In the genomic region with DNA sequence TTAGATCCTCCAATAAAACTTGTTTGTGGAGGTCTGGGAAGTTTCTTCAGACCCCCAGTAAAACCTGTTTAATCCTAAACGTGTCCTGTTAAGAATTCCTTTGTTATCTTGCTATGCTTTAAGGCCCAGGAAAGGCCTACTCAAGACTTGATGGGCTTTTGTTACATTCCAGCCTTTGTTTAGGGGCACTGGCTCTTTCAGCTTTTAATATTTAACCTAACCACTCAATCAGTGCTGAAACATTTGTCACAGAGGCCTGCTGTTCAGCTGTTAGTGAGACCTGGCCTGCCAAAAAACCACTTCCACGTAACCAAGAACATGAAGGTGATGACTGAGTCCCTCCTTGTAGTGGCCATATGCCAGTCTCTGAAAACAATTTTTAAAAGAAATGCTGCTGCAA, we compare ENCODE assay signal across 29 cellular contexts. TPM values are rescaled to one million over a fixed set of nuclear protein-coding genes. Genes with fewer than 3 reads are reported as not detected.
A peak's percentile ranks its signal among the peaks of the same experiment; 100 is the strongest.
DNase-seq lines count a peak whose midpoint lies in the region; ATAC-seq and TF ChIP-seq lines count a peak whose summit lies in the region.
"Had no signal": no experiment of that assay in that cellular context is flagged by ENCODE, and none has a peak within 500 bp of the region (broad histone marks: within the 10 kb centered on the region; RNA-seq: fewer than 3 reads in every experiment).

No MANE protein-coding gene starts in this region.

- intact Hi-C loops in OCI-LY7 (cut with micrococcal nuclease; ENCODE audit: unreplicated experiment) = no loop called here

- H3K36me3 ChIP-seq in HUES6 (ENCODE audit: control insufficient read depth, insufficient read depth, low read length) = no peaks in the 10 kb centered on the region
- no peaks in the 10 kb centered on the region for H3K36me3 ChIP-seq in endodermal cell (ENCODE audit: control insufficient read depth, insufficient read depth, low read length)
- peaks cover 10% of the 10 kb centered on the region for H3K36me3 ChIP-seq in mesodermal cell (ENCODE audit: control insufficient read depth, insufficient read depth, low read length)
- no peaks in the 10 kb centered on the region for H3K36me3 ChIP-seq in OCI-LY7 (ENCODE audit: insufficient read depth, low read length)
- no peaks in the 10 kb centered on the region for H3K36me3 ChIP-seq in brain microvascular endothelial cell (replicated peaks)
- H3K36me3 ChIP-seq: BLaER1 treated with 17β-estradiol and CSF1 and Interleukin-3, amounts not matched to agents 10 nM and 100 nM; MG63; thoracic aorta had no signal

- H3K4me3 ChIP-seq in HUES6 (ENCODE audit: low read depth, low read length) (no peak overlapping the region), endodermal cell (ENCODE audit: low read length) (peak overlapping the region; percentile 71), mesodermal cell (ENCODE audit: extremely low read depth, insufficient read depth, low read length, poor library complexity, severe bottlenecking) (no peak overlapping the region), OCI-LY7 (ENCODE audit: low read depth, low read length, poor library complexity, severe bottlenecking) (no peak overlapping the region), brain microvascular endothelial cell (ENCODE audit: low read depth, low read length) (no peak overlapping the region)
- H3K4me3 ChIP-seq: BLaER1 treated with 17β-estradiol and CSF1 and Interleukin-3, amounts not matched to agents 10 nM and 100 nM; K562; MG63; thoracic aorta had no signal

- H3K9ac ChIP-seq in HUES6 (ENCODE audit: low read length) = no peak overlapping the region
- peak overlapping the region; percentile 29 for H3K9ac ChIP-seq in endodermal cell (ENCODE audit: extremely low read depth, low read length, poor library complexity, severe bottlenecking)
- H3K9ac ChIP-seq: BLaER1 treated with 17β-estradiol and CSF1 and Interleukin-3, amounts not matched to agents 10 nM and 100 nM; parathyroid adenoma had no signal

- no peak overlapping the region for H2AFZ ChIP-seq in OCI-LY7 (ENCODE audit: low read length)
- H2AFZ ChIP-seq: parathyroid adenoma had no signal

- no TSS peak for BruUV-seq in OCI-LY7 (replicated peaks; lab: Mats Ljungman, UMichigan)

- H3K27me3 ChIP-seq in HUES6 (ENCODE audit: control insufficient read depth, insufficient read depth, low read length) (no peaks in the 10 kb centered on the region), endodermal cell (ENCODE audit: control insufficient read depth, insufficient read depth, low read length, poor library complexity, severe bottlenecking) (no peaks in the 10 kb centered on the region), brain microvascular endothelial cell (replicated peaks) (no peaks in the 10 kb centered on the region)
- H3K27me3 ChIP-seq: BLaER1 treated with 17β-estradiol and CSF1 and Interleukin-3, amounts not matched to agents 10 nM and 100 nM; MG63 had no signal

- ATAC-seq in GM18870 (IDR thresholded peaks at IDR 0.05; ENCODE audit: unreplicated experiment) = no peak
- ATAC-seq: activated CD8-positive, alpha-beta memory T cell treated with anti-CD3 and anti-CD28 coated beads, Interleukin-2, amount 10 ng/mL, durations not matched to agents 7 days and 5 days; K562; left lobe of liver; natural killer cell; sciatic nerve; SK-N-SH treated with all-trans-retinoic acid at 6 μM for 48 hours had no signal

- POLR2A ChIA-PET in OCI-LY7 (lab: Charles Lee) = interaction anchor here (1.3 kb wide), 1 partner anchor 19 kb away, joined by 3 read pairs; no protein-coding TSS in a partner anchor
- POLR2A ChIA-PET in activated CD4-positive, alpha-beta memory T cell treated with anti-CD3 and anti-CD28 coated beads, Interleukin-2, amount 10 ng/mL, durations not matched to agents 7 days and 5 days (lab: Charles Lee) = no interaction called here

- TF ChIP-seq CTCF in endodermal cell (conservative IDR thresholded peaks at IDR 0.05) (no peak), OCI-LY7 (conservative IDR thresholded peaks at IDR 0.05; ENCODE audit: low read length) (no peak), brain microvascular endothelial cell (IDR thresholded peaks at IDR 0.05; ENCODE audit: low read depth, low read length, missing control alignments) (no peak)

- H3K79me2 ChIP-seq in OCI-LY7 (ENCODE audit: insufficient read depth, low read depth, low read length) = no peaks in the 10 kb centered on the region
- H3K79me2 ChIP-seq: parathyroid adenoma had no signal

- CTCF ChIA-PET in OCI-LY7 (lab: Charles Lee; ENCODE audit: unreplicated experiment) = no interaction called here
- CTCF ChIA-PET in activated CD4-positive, alpha-beta memory T cell treated with anti-CD3 and anti-CD28 coated beads, Interleukin-2, amount 10 ng/mL, durations not matched to agents 7 days and 5 days (lab: Charles Lee) = no interaction called here

- H3K9me3 ChIP-seq in HUES6 (ENCODE audit: control insufficient read depth, insufficient read depth, low read depth, low read length) = no peaks in the 10 kb centered on the region
- no peaks in the 10 kb centered on the region for H3K9me3 ChIP-seq in endodermal cell (ENCODE audit: control insufficient read depth, low read length)
- H3K9me3 ChIP-seq in mesodermal cell (ENCODE audit: control insufficient read depth, low read length) = no peaks in the 10 kb centered on the region
- H3K9me3 ChIP-seq in OCI-LY7 (ENCODE audit: low read length) = no peaks in the 10 kb centered on the region
- H3K9me3 ChIP-seq: BLaER1 treated with 17β-estradiol and CSF1 and Interleukin-3, amounts not matched to agents 10 nM and 100 nM; MG63; thoracic aorta had no signal

- in situ Hi-C loops in brain microvascular endothelial cell (cut with HindIII; ENCODE audit: low pct_ligation_motif_present, low sequenced_read_pairs) = no loop called here

- peak; percentile 76 for DNase-seq in ELF-1 (ENCODE audit: low read depth, low spot score)
- peak; percentile 60 for DNase-seq in endodermal cell
- no peak for DNase-seq in OCI-LY7 (ENCODE audit: low spot score)
- no peak for DNase-seq in brain microvascular endothelial cell
- no peak for DNase-seq in activated CD4-positive, alpha-beta memory T cell treated with anti-CD3 and anti-CD28 coated beads, Interleukin-2, amount 10 ng/mL, durations not matched to agents 7 days and 5 days
- DNase-seq: activated CD4-positive, alpha-beta T cell treated with anti-CD3 and anti-CD28 coated beads, Interleukin-2, amount 10 ng/mL, durations not matched to agents 24 days and 14 days; activated CD8-positive, alpha-beta memory T cell treated with anti-CD3 and anti-CD28 coated beads, Interleukin-2, amount 10 ng/mL, durations not matched to agents 7 days and 5 days; anterior cingulate cortex; COR-L47; head of caudate nucleus; MG63; natural killer cell; NCI-H1436; stimulated activated CD4-positive, alpha-beta T cell treated with anti-CD3 and anti-CD28 coated beads, Interleukin-4, amount 100 ng/mL, for 4 hours; stimulated activated naive CD4-positive, alpha-beta T cell had no signal

- WGBS in endodermal cell (ENCODE audit: insufficient coverage in 1 of 2, insufficient read length in 1 of 2), 2 experiments = 43 to 56% methylated on average over 2 of the region's 2 CpGs
- WGBS in mesodermal cell (ENCODE audit: insufficient coverage in 2 of 2), 2 experiments = 0 to 46% methylated on average over 1 to 2 of the region's 2 CpGs

- H3K4me2 ChIP-seq in OCI-LY7 (ENCODE audit: low read length) = no peak overlapping the region
- H3K4me2 ChIP-seq: BLaER1 treated with 17β-estradiol and CSF1 and Interleukin-3, amounts not matched to agents 10 nM and 100 nM had no signal

- no peaks in the 10 kb centered on the region for H3K9me2 ChIP-seq in OCI-LY7 (ENCODE audit: insufficient read depth, low read length)

- peaks cover 29% of the 10 kb centered on the region for H3K4me1 ChIP-seq in HUES6 (ENCODE audit: control insufficient read depth, insufficient read depth, low read length)
- H3K4me1 ChIP-seq in endodermal cell (ENCODE audit: control insufficient read depth, insufficient read depth, low read length) = no peaks in the 10 kb centered on the region
- no peaks in the 10 kb centered on the region for H3K4me1 ChIP-seq in mesodermal cell (ENCODE audit: control insufficient read depth, insufficient read depth, low read length, poor library complexity, severe bottlenecking)
- H3K4me1 ChIP-seq in OCI-LY7 (ENCODE audit: insufficient read depth, low read length, poor library complexity, severe bottlenecking) = no peaks in the 10 kb centered on the region
- H3K4me1 ChIP-seq: BLaER1 treated with 17β-estradiol and CSF1 and Interleukin-3, amounts not matched to agents 10 nM and 100 nM; parathyroid adenoma had no signal

- H3K36me3 Mint-ChIP-seq in endodermal cell (ENCODE audit: low read depth) = no peaks in the 10 kb centered on the region
- H3K36me3 Mint-ChIP-seq in activated CD4-positive, alpha-beta memory T cell treated with anti-CD3 and anti-CD28 coated beads, Interleukin-2, amount 10 ng/mL, durations not matched to agents 7 days and 5 days (ENCODE audit: low read depth) = no peaks in the 10 kb centered on the region
- H3K36me3 Mint-ChIP-seq: activated CD8-positive, alpha-beta memory T cell treated with anti-CD3 and anti-CD28 coated beads, Interleukin-2, amount 10 ng/mL, durations not matched to agents 7 days and 5 days; activated naive CD4-positive, alpha-beta T cell treated with anti-CD3 and anti-CD28 coated beads, Interleukin-2, amount 50 U/mL, for 24 hours; natural killer cell had no signal

- H3K27me3 Mint-ChIP-seq in endodermal cell (ENCODE audit: insufficient read depth) = no peaks in the 10 kb centered on the region
- H3K27me3 Mint-ChIP-seq in activated CD4-positive, alpha-beta memory T cell treated with anti-CD3 and anti-CD28 coated beads, Interleukin-2, amount 10 ng/mL, durations not matched to agents 7 days and 5 days = no peaks in the 10 kb centered on the region
- H3K27me3 Mint-ChIP-seq: activated CD4-positive, alpha-beta T cell treated with anti-CD3 and anti-CD28 coated beads, Interleukin-2, amount 10 ng/mL, durations not matched to agents 24 days and 14 days; activated CD8-positive, alpha-beta memory T cell treated with anti-CD3 and anti-CD28 coated beads, Interleukin-2, amount 10 ng/mL, durations not matched to agents 7 days and 5 days; activated naive CD4-positive, alpha-beta T cell treated with anti-CD3 and anti-CD28 coated beads, Interleukin-2, amount 50 U/mL, for 24 hours; central memory CD8-positive, alpha-beta T cell had no signal

- peaks cover 23% of the 10 kb centered on the region for H3K4me1 Mint-ChIP-seq in endodermal cell
- no peaks in the 10 kb centered on the region for H3K4me1 Mint-ChIP-seq in activated CD4-positive, alpha-beta memory T cell treated with anti-CD3 and anti-CD28 coated beads, Interleukin-2, amount 10 ng/mL, durations not matched to agents 7 days and 5 days
- H3K4me1 Mint-ChIP-seq: activated CD4-positive, alpha-beta T cell treated with anti-CD3 and anti-CD28 coated beads, Interleukin-2, amount 10 ng/mL, durations not matched to agents 24 days and 14 days; activated CD8-positive, alpha-beta memory T cell treated with anti-CD3 and anti-CD28 coated beads, Interleukin-2, amount 10 ng/mL, durations not matched to agents 7 days and 5 days; activated naive CD4-positive, alpha-beta T cell treated with anti-CD3 and anti-CD28 coated beads, Interleukin-2, amount 50 U/mL, for 24 hours; central memory CD8-positive, alpha-beta T cell; natural killer cell had no signal

- peak overlapping the region; percentile 71 for H3K27ac Mint-ChIP-seq in endodermal cell
- no peak overlapping the region for H3K27ac Mint-ChIP-seq in activated CD4-positive, alpha-beta memory T cell treated with anti-CD3 and anti-CD28 coated beads, Interleukin-2, amount 10 ng/mL, durations not matched to agents 7 days and 5 days
- H3K27ac Mint-ChIP-seq: activated CD4-positive, alpha-beta T cell treated with anti-CD3 and anti-CD28 coated beads, Interleukin-2, amount 10 ng/mL, durations not matched to agents 24 days and 14 days; activated CD8-positive, alpha-beta memory T cell treated with anti-CD3 and anti-CD28 coated beads, Interleukin-2, amount 10 ng/mL, durations not matched to agents 7 days and 5 days; activated naive CD4-positive, alpha-beta T cell treated with anti-CD3 and anti-CD28 coated beads, Interleukin-2, amount 50 U/mL, for 24 hours; natural killer cell; T-helper 2 cell treated with Interferon-gamma antibody and Interleukin-4, amounts not matched to agents 5 μg/mL and 100 μg/mL, for 36 hours had no signal

- H3K4me3 Mint-ChIP-seq in endodermal cell = peak overlapping the region; percentile 7
- no peak overlapping the region for H3K4me3 Mint-ChIP-seq in activated CD4-positive, alpha-beta memory T cell treated with anti-CD3 and anti-CD28 coated beads, Interleukin-2, amount 10 ng/mL, durations not matched to agents 7 days and 5 days
- H3K4me3 Mint-ChIP-seq: activated CD4-positive, alpha-beta T cell treated with anti-CD3 and anti-CD28 coated beads, Interleukin-2, amount 10 ng/mL, durations not matched to agents 24 days and 14 days; activated CD8-positive, alpha-beta memory T cell treated with anti-CD3 and anti-CD28 coated beads, Interleukin-2, amount 10 ng/mL, durations not matched to agents 7 days and 5 days; activated naive CD4-positive, alpha-beta T cell treated with anti-CD3 and anti-CD28 coated beads, Interleukin-2, amount 50 U/mL, for 24 hours; central memory CD8-positive, alpha-beta T cell; natural killer cell; T-helper 2 cell treated with Interferon-gamma antibody and Interleukin-4, amounts not matched to agents 5 μg/mL and 100 μg/mL, for 36 hours had no signal

- H3K27ac ChIP-seq in HUES6 (ENCODE audit: low read depth, low read length) = peak overlapping the region; percentile 7; the same call in 1 of the 2 replicates
- H3K27ac ChIP-seq in endodermal cell (ENCODE audit: low read depth, low read length) = no peak overlapping the region
- peak overlapping the region; percentile 60 for H3K27ac ChIP-seq in mesodermal cell (ENCODE audit: low read depth, low read length, severe bottlenecking)
- H3K27ac ChIP-seq in OCI-LY7 (ENCODE audit: low read depth, low read length, poor library complexity, severe bottlenecking) = no peak overlapping the region
- no peak overlapping the region for H3K27ac ChIP-seq in brain microvascular endothelial cell
- H3K27ac ChIP-seq: BLaER1 treated with 17β-estradiol and CSF1 and Interleukin-3, amounts not matched to agents 10 nM and 100 nM; parathyroid adenoma; RWPE1; thoracic aorta had no signal

- H4K20me1 ChIP-seq in OCI-LY7 (ENCODE audit: insufficient read depth, low read length) = no peaks in the 10 kb centered on the region
- H4K20me1 ChIP-seq: BLaER1 treated with 17β-estradiol and CSF1 and Interleukin-3, amounts not matched to agents 10 nM and 100 nM had no signal

- no peaks in the 10 kb centered on the region for H3K9me3 Mint-ChIP-seq in endodermal cell
- H3K9me3 Mint-ChIP-seq in activated CD4-positive, alpha-beta memory T cell treated with anti-CD3 and anti-CD28 coated beads, Interleukin-2, amount 10 ng/mL, durations not matched to agents 7 days and 5 days = no peaks in the 10 kb centered on the region
- H3K9me3 Mint-ChIP-seq: activated CD4-positive, alpha-beta T cell treated with anti-CD3 and anti-CD28 coated beads, Interleukin-2, amount 10 ng/mL, durations not matched to agents 24 days and 14 days had no signal

RNA-seq across cellular contexts. Expression of a gene that starts 41.7 kb away (rescaled TPM):
- total RNA-seq in endodermal cell (1 to 10 TPM; 3.7 to 6.3 TPM), OCI-LY7 (2022) (not detected in 2 replicates)
- polyA plus RNA-seq in endodermal cell (2013, experiment 1 of 2) = 6.0 TPM
- 5.8 TPM for polyA plus RNA-seq in endodermal cell (2013, experiment 2 of 2)
- polyA plus RNA-seq in mesodermal cell (2013, experiment 1 of 2) = 27.3 TPM
- polyA plus RNA-seq in mesodermal cell (2013, experiment 2 of 2) = 20.2 TPM
- total RNA-seq in OCI-LY7 (2014; rRNA removed; shearing (Covaris generic)) = not detected in 2 replicates
- total RNA-seq in activated CD4-positive, alpha-beta memory T cell treated with anti-CD3 and anti-CD28 coated beads, Interleukin-2, amount 10 ng/mL, durations not matched to agents 7 days and 5 days = not detected
- total RNA-seq: activated CD4-positive, alpha-beta T cell treated with anti-CD3 and anti-CD28 coated beads, Interleukin-2, amount 10 ng/mL, durations not matched to agents 24 days and 14 days; activated CD8-positive, alpha-beta memory T cell treated with anti-CD3 and anti-CD28 coated beads, Interleukin-2, amount 10 ng/mL, durations not matched to agents 7 days and 5 days; K562; natural killer cell had no signal
- polyA plus RNA-seq: K562 had no signal

Comparison
In these comparisons a context has a peak if more than half of its experiments do, and no peak if none do; other contexts are left out.
1. DNase-seq: peak in ELF-1 (single experiment) and endodermal cell (single experiment); none in OCI-LY7 (single experiment), brain microvascular endothelial cell (single experiment) and activated CD4-positive, alpha-beta memory T cell treated with anti-CD3 and anti-CD28 coated beads, Interleukin-2, amount 10 ng/mL, durations not matched to agents 7 days and 5 days (single experiment).
2. H3K27ac ChIP-seq: peak in HUES6 (single experiment) and mesodermal cell (single experiment); none in endodermal cell (single experiment), OCI-LY7 (single experiment) and brain microvascular endothelial cell (single experiment).
3. RNA of a gene that starts 41.7 kb away (total RNA-seq): 3.7 to 6.3 TPM in endodermal cell; not detected in activated CD4-positive, alpha-beta memory T cell treated with anti-CD3 and anti-CD28 coated beads, Interleukin-2, amount 10 ng/mL, durations not matched to agents 7 days and 5 days and not detected in OCI-LY7; every median in the first group is over 4 times any median in the second.